In the genomic region with DNA sequence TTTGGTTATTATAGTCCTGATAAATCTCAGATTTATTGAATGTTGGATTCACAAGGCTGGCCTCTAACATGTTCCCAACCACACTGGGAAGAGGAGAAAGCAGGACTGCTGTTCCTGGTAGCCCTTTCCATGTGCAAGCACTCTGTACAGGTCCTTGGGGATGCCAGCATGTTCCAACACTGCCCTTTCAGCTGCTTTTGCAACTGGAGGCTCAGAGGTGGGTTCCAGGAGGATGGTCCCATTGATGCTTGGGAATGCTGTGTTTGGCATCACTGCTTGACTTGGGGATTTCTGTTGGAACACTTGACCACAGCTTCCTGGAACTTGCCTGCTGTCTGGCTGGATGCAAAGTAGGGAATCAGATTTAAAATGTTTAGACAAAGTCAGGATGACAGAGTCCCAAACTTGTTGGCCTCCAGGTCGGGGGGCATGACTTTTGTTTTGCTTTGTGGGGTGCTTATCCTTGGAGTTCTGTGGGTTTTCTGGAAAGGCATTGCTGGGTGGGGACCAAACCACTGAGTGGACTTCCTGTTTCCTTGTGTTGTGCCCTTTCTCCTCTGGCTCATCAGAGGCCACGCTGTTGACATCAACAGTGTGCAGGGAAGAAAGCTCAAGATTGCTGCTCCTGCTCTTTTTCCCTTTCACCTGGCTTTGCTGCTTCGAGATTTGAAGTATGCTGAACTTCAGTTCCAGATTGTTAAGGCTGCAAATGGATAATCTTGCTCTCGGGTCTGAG, we compare ENCODE assay signal across 26 cellular contexts.
DNase-seq lines count a peak whose midpoint lies in the region; ATAC-seq and TF ChIP-seq lines count a peak whose summit lies in the region.
"Had no signal": no experiment of that assay in that cellular context is flagged by ENCODE, and none has a peak within 500 bp of the region (broad histone marks: within the 10 kb centered on the region; RNA-seq: fewer than 3 reads in every experiment).

No MANE protein-coding gene starts in this region.

- H3K4me1 ChIP-seq in heart right ventricle, result peaks cover 0 to 42% (median 0%) of the 10 kb centered on the region in 9 donors
- H3K4me1 ChIP-seq: sigmoid colon had no signal

- TF ChIP-seq CTCF in heart right ventricle (IDR thresholded peaks at IDR 0.05), result no peak

- intact Hi-C loops in Right ventricle myocardium superior (cut with DNase I), result no loop called here
- intact Hi-C loops in cardiac septum (cut with DNase I), result no loop called here
- intact Hi-C loops in heart right ventricle (cut with DNase I), result no loop called here
- intact Hi-C loops in posterior vena cava (cut with DNase I), result no loop called here

- H3K9me3 ChIP-seq in heart right ventricle, result no peaks in the 10 kb centered on the region
- H3K9me3 ChIP-seq: sigmoid colon had no signal

- H3K4me3 ChIP-seq in heart right ventricle, result no peak overlapping the region
- H3K4me3 ChIP-seq: hepatocyte, sigmoid colon had no signal

- 63 to 77% methylated on average over 4 of the region's 4 CpGs for WGBS in heart right ventricle, 2 donors

- DNase-seq in Right ventricle myocardium superior, result no peak
- no peak for DNase-seq in cardiac septum (ENCODE audit: low spot score)
- DNase-seq in heart right ventricle, result no peak
- peak; percentile 80 for DNase-seq in posterior vena cava (ENCODE audit: low spot score)
- DNase-seq in LoVo (ENCODE audit: low spot score), result no peak
- DNase-seq in DMS 273 (lab: John Stamatoyannopoulos, UW; ENCODE audit: unreplicated experiment), result no peak
- DNase-seq in stimulated activated CD4-positive, alpha-beta T cell treated with anti-CD3 and anti-CD28 coated beads, Interleukin-15, amount 100 ng/mL, for 24 hours, result no peak
- DNase-seq: activated effector memory CD4-positive, alpha-beta T cell treated with anti-CD3 and anti-CD28 coated beads, Interleukin-2, amount 50 U/mL, for 16 hours; activated naive CD8-positive, alpha-beta T cell treated with anti-CD3 and anti-CD28 coated beads, Interleukin-2, amount 10 ng/mL, durations not matched to agents 7 days and 5 days; activated T-cell treated with anti-CD3 and anti-CD28 coated beads, Interleukin-2, amount 50 U/mL, for 24 hours; central memory CD4-positive, alpha-beta T cell; cortex of kidney; DMS79; effector memory CD8-positive, alpha-beta T cell; foreskin melanocyte; GDM1; NCI-H1048; NCI-H1694; NCI-H82; sigmoid colon; trophoblast cell had no signal

- no peaks in the 10 kb centered on the region for H3K27me3 ChIP-seq in heart right ventricle
- H3K27me3 ChIP-seq: hepatocyte, sigmoid colon had no signal

- ATAC-seq in Right ventricle myocardium superior (ENCODE audit: poor library complexity) (peak; percentile 57), heart right ventricle (peak in 6 of 8 donors; percentile 8 to 64 (median 51)), HG02970 (IDR thresholded peaks at IDR 0.05; ENCODE audit: low FRiP score, unreplicated experiment) (no peak)
- ATAC-seq: effector memory CD8-positive, alpha-beta T cell; HCT116; stimulated activated effector memory CD8-positive, alpha-beta T cell treated with anti-CD3 and anti-CD28 coated beads, Interleukin-12 subunit alpha, Interleukin-12 subunit beta, amount 100 ng/mL, for 72 hours had no signal

- no peaks in the 10 kb centered on the region for H3K36me3 ChIP-seq in heart right ventricle
- H3K36me3 ChIP-seq: sigmoid colon had no signal

- peak overlapping the region in 4 of 10 donors; percentile 4 to 44 (median 32) for H3K27ac ChIP-seq in heart right ventricle
- H3K27ac ChIP-seq: C4-2B, hepatocyte, sigmoid colon had no signal
